12 cellular contexts compared by ENCODE assay signal in genomic region chr1:232307299-232307698, GRCh38.
"Had no signal": no experiment of that assay in that cellular context is flagged by ENCODE, and none has a peak within 500 bp of the region (broad histone marks: within the 10 kb centered on the region; RNA-seq: fewer than 3 reads in every experiment).

No MANE protein-coding gene starts in this region.

- DNase-seq: activated CD4-positive, alpha-beta memory T cell treated with anti-CD3 and anti-CD28 coated beads, Interleukin-2, amount 10 ng/mL, durations not matched to agents 7 days and 5 days; activated CD4-positive, alpha-beta T cell treated with anti-CD3 and anti-CD28 coated beads for 4 hours; activated effector memory CD4-positive, alpha-beta T cell treated with Interleukin-2 at 50 U/mL for 16 hours; activated T-cell treated with anti-CD3 and anti-CD28 coated beads, Interleukin-2, amount 50 U/mL, for 24 hours; caudate nucleus; foreskin fibroblast; islet precursor cell; naive thymus-derived CD8-positive, alpha-beta T cell; right lobe of liver; spleen; T-helper 2 cell; upper lobe of left lung had no signal
